Comparison of ENCODE assay signal across 1 cellular context in the genomic region with DNA sequence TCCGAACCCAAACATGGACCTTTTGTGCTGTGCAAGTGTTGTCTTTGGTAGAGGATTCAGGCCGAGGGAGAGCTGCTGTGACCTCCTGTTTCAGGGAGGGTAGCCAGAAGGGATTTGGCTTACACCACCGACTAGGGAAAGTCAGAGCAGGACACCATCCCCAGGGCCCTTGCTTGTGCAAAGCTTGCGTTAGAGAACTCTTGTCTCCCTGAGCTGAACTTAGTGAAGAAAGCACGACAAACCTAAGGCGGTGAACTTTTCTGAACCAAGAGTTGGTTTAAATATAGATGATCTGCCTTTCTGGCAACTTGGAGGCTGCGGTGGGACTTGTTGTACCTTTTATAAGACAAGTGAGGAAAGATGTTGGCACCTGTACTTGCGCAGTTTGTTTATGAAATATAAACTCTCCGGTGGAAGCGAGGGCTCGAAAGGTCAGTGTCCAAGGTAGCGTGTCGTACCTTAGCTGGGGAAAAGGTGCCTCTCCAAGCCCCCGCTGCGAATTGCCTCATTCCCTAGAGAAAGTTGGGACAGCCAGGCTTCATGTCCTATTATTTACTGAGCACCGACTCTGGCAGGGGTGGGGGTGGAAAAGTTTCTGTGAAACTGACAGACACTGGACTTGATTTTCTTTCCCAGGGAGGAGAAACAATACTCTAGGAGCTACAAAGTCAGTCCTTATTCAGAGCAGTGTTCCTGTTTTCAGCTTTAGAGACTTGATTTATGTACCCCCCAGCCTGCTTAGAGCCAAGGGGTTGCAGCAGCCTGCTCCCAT.
A peak's percentile ranks its signal among the peaks of the same experiment; 100 is the strongest.
TF ChIP-seq lines count a peak whose summit lies in the region.

No MANE protein-coding gene starts in this region.

TF ChIP-seq in SK-N-SH, 30 proteins besides CTCF, POLR2A, EP300 and RAD21 (continued from another document):
- TF ChIP-seq, protein P1, sequence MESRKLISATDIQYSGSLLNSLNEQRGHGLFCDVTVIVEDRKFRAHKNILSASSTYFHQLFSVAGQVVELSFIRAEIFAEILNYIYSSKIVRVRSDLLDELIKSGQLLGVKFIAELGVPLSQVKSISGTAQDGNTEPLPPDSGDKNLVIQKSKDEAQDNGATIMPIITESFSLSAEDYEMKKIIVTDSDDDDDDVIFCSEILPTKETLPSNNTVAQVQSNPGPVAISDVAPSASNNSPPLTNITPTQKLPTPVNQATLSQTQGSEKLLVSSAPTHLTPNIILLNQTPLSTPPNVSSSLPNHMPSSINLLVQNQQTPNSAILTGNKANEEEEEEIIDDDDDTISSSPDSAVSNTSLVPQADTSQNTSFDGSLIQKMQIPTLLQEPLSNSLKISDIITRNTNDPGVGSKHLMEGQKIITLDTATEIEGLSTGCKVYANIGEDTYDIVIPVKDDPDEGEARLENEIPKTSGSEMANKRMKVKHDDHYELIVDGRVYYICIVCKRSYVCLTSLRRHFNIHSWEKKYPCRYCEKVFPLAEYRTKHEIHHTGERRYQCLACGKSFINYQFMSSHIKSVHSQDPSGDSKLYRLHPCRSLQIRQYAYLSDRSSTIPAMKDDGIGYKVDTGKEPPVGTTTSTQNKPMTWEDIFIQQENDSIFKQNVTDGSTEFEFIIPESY (IDR thresholded peaks at IDR 0.05; ENCODE audit: borderline replicate concordance, low read depth): no peak
- TF ChIP-seq NFIC (IDR thresholded peaks at IDR 0.05; ENCODE audit: borderline replicate concordance) (no peak), POLR2AphosphoS5 (IDR thresholded peaks at IDR 0.05; ENCODE audit: low read depth, low read length) (no peak), TEAD4 (IDR thresholded peaks at IDR 0.05; ENCODE audit: borderline replicate concordance, insufficient read depth) (0 out of 2 replicates have a peak, but pooled peaks have one; percentile 18), FOXM1 (IDR thresholded peaks at IDR 0.05; ENCODE audit: low read depth) (no peak)
